In genomic region chr20:47501483-47502270, GRCh38 we compare ENCODE assay signal across 8 cellular contexts. TPM values are rescaled to one million over a fixed set of nuclear protein-coding genes. Genes with fewer than 3 reads are reported as not detected.
A peak's percentile ranks its signal among the peaks of the same experiment; 100 is the strongest.
DNase-seq lines count a peak whose midpoint lies in the region; ATAC-seq, FAIRE-seq and TF ChIP-seq lines count a peak whose summit lies in the region.

Gene NCOA3 (plus strand): TSS chr20:47501887. CDS start chr20:47622248, 120,361 bp downstream.

- H3K4me1 ChIP-seq in right atrium auricular region (peaks cover 0 to 28% of the 10 kb centered on the region in 2 donors), psoas muscle (peaks cover 30% of the 10 kb centered on the region), urinary bladder (ENCODE audit: insufficient read depth) (no peaks in the 10 kb centered on the region)

- H3K4me3 ChIP-seq in right atrium auricular region: peak within 1 kb of the TSS; percentile 98
- peak within 1 kb of the TSS; percentile 98 for H3K4me3 ChIP-seq in psoas muscle
- peak within 1 kb of the TSS; percentile 95 for H3K4me3 ChIP-seq in urinary bladder (ENCODE audit: low read depth, low read length)

- H3K27ac ChIP-seq in right atrium auricular region (peak within 1 kb of the TSS; percentile 95 to 97), psoas muscle (peak within 1 kb of the TSS; percentile 89), urinary bladder (ENCODE audit: low read depth) (peak within 1 kb of the TSS; percentile 91)

- ATAC-seq in HG02852 (IDR thresholded peaks at IDR 0.05; ENCODE audit: unreplicated experiment) (peak; percentile 82), psoas muscle (peak; percentile 97 to 99 (median 98))

- H3K27ac Mint-ChIP-seq in T-helper 1 cell treated with Interleukin-12 subunit alpha and Interleukin-12 subunit beta and Interleukin-4 antibody, amounts not matched to agents 30 μg/mL and 1 μg/mL, for 36 hours: peak within 1 kb of the TSS; percentile 98

- H3K36me3 Mint-ChIP-seq in T-helper 1 cell treated with Interleukin-12 subunit alpha and Interleukin-12 subunit beta and Interleukin-4 antibody, amounts not matched to agents 30 μg/mL and 1 μg/mL, for 36 hours (ENCODE audit: low read depth): peaks cover 13% of the 10 kb centered on the region

- H3K27me3 Mint-ChIP-seq in T-helper 1 cell treated with Interleukin-12 subunit alpha and Interleukin-12 subunit beta and Interleukin-4 antibody, amounts not matched to agents 30 μg/mL and 1 μg/mL, for 36 hours (ENCODE audit: low read depth): no peaks in the 10 kb centered on the region

- H3K4me1 Mint-ChIP-seq in T-helper 1 cell treated with Interleukin-12 subunit alpha and Interleukin-12 subunit beta and Interleukin-4 antibody, amounts not matched to agents 30 μg/mL and 1 μg/mL, for 36 hours (ENCODE audit: low read depth): peaks cover 33% of the 10 kb centered on the region

- FAIRE-seq in GM12892 (lab: Jason Lieb, UNC): peak; percentile 83

- H3K36me3 ChIP-seq in right atrium auricular region: no peaks in the 10 kb centered on the region
- no peaks in the 10 kb centered on the region for H3K36me3 ChIP-seq in psoas muscle (ENCODE audit: insufficient read depth in 1 of 2, low read depth in 1 of 2)
- H3K36me3 ChIP-seq in urinary bladder (ENCODE audit: insufficient read depth): no peaks in the 10 kb centered on the region

- TF ChIP-seq POLR2A in GM12892 (IDR thresholded peaks at IDR 0.05; ENCODE audit: low read depth, low read length): peak; percentile 97

- no peaks in the 10 kb centered on the region for H3K9me3 ChIP-seq in right atrium auricular region
- H3K9me3 ChIP-seq in psoas muscle: no peaks in the 10 kb centered on the region

- TF ChIP-seq CTCF in right atrium auricular region (IDR thresholded peaks at IDR 0.05) (peak; percentile 24 to 66), psoas muscle (IDR thresholded peaks at IDR 0.05) (peak; percentile 56)

- DNase-seq in GM12892 (ENCODE audit: insufficient read length) (peak; percentile 82), NCI-H1694 treated with DMSO at 0.1 percent for 48 hours (lab: John Stamatoyannopoulos, UW) (peak; percentile 89), amniotic stem cell (lab: John Stamatoyannopoulos, UW) (peak; percentile 83), right atrium auricular region (ENCODE audit: low spot score) (peak; percentile 93), psoas muscle (peak; percentile 94 to 96)

- H3K27me3 ChIP-seq in right atrium auricular region: no peaks in the 10 kb centered on the region
- H3K27me3 ChIP-seq in psoas muscle (ENCODE audit: insufficient read depth in 3 of 3, low read length in 2 of 3): no peaks in the 10 kb centered on the region

- 0 to 1% (median 1%) methylated on average over 64 to 74 of the region's 74 CpGs for WGBS in psoas muscle, 3 donors
- WGBS in urinary bladder: under 1% methylated on average over 73 of the region's 74 CpGs

- H3K4me3 Mint-ChIP-seq in T-helper 1 cell treated with Interleukin-12 subunit alpha and Interleukin-12 subunit beta and Interleukin-4 antibody, amounts not matched to agents 30 μg/mL and 1 μg/mL, for 36 hours: peak within 1 kb of the TSS; percentile 99

- H3K9me3 Mint-ChIP-seq in T-helper 1 cell treated with Interleukin-12 subunit alpha and Interleukin-12 subunit beta and Interleukin-4 antibody, amounts not matched to agents 30 μg/mL and 1 μg/mL, for 36 hours: no peaks in the 10 kb centered on the region

- intact Hi-C loops in psoas muscle (cut with DNase I): loop anchor here (5.0 kb wide), 3 partner anchors 66 to 121 kb away; no protein-coding TSS in a partner anchor

RNA-seq across cellular contexts. Expression of gene NCOA3, which starts in this region (rescaled TPM):
- 43.1 TPM for polyA plus RNA-seq in GM12892 (2012; ENCODE audit: missing spikeins)
- 10 to 100 TPM; 24.1 to 27.4 TPM for total RNA-seq in right atrium auricular region
- total RNA-seq in psoas muscle: 10 to 100 TPM; 13.0 to 56.9 (median 23.3) TPM
- 10 to 100 TPM; 11.9 to 36.2 (median 14.2) TPM for polyA plus RNA-seq in psoas muscle
- total RNA-seq in urinary bladder: 54.5 TPM
- polyA plus RNA-seq in urinary bladder: 13.7 TPM

Comparison
In these comparisons a context has a peak if more than half of its experiments do, and no peak if none do; other contexts are left out.
1. Peak in every context shown above with its lines: DNase-seq, ATAC-seq, H3K4me3 ChIP-seq and H3K27ac ChIP-seq.